Comparison of ENCODE assay signal across 19 cellular contexts in genomic region chr3:142088522-142088921, GRCh38.
DNase-seq lines count a peak whose midpoint lies in the region; ATAC-seq and TF ChIP-seq lines count a peak whose summit lies in the region.
"Had no signal": no experiment of that assay in that cellular context is flagged by ENCODE, and none has a peak within 500 bp of the region (broad histone marks: within the 10 kb centered on the region; RNA-seq: fewer than 3 reads in every experiment).

No MANE protein-coding gene starts in this region.

- WGBS in body of pancreas, 2 donors: 58 to 83% methylated on average over 5 of the region's 5 CpGs

- POLR2A ChIA-PET in Caco-2 (lab: Charles Lee): no interaction called here

- ATAC-seq in body of pancreas (no peak), GM21423 (IDR thresholded peaks at IDR 0.05; ENCODE audit: unreplicated experiment) (no peak), GM18520 (IDR thresholded peaks at IDR 0.05; ENCODE audit: unreplicated experiment) (no peak)
- ATAC-seq: activated CD8-positive, alpha-beta T cell treated with anti-CD3 and anti-CD28 coated beads for 36 hours; activated T-cell treated with anti-CD3 and anti-CD28 coated beads, Interleukin-2, amount 50 U/mL, for 72 hours had no signal

- DNase-seq in Caco-2 (peak; percentile 65 to 84), HS-5 (ENCODE audit: low read depth) (peak; percentile 46), astrocyte of the hippocampus (ENCODE audit: low read depth, low spot score) (peak; percentile 17), kidney tubule cell (ENCODE audit: low spot score) (peak; percentile 95), body of pancreas (no peak), ureter (ENCODE audit: low spot score) (no peak)
- DNase-seq: activated CD8-positive, alpha-beta T cell treated with anti-CD3 and anti-CD28 coated beads for 36 hours; activated T-cell treated with anti-CD3 and anti-CD28 coated beads, Interleukin-2, amount 50 U/mL, for 72 hours; H7; midbrain; NCI-H146; stimulated activated CD4-positive, alpha-beta T cell treated with anti-CD3 and anti-CD28 coated beads, Interleukin-15, amount 100 ng/mL, for 24 hours had no signal

- no peaks in the 10 kb centered on the region for H3K9me3 ChIP-seq in Caco-2
- H3K9me3 ChIP-seq in body of pancreas: no peaks in the 10 kb centered on the region

- TF ChIP-seq CTCF in Caco-2 (IDR thresholded peaks at IDR 0.05; ENCODE audit: insufficient read depth in 1 of 2, low read depth in 1 of 2, low read length in 1 of 2, severe bottlenecking in 1 of 2, unreplicated experiment in 1 of 2) (no peak), body of pancreas (IDR thresholded peaks at IDR 0.05) (no peak)

- intact Hi-C loops in Caco-2 (cut with micrococcal nuclease; ENCODE audit: unreplicated experiment) (no loop called here), body of pancreas (cut with DNase I) (no loop called here)

- H3K4me1 Mint-ChIP-seq in Caco-2 (ENCODE audit: low read depth, unreplicated experiment): peaks cover 23% of the 10 kb centered on the region
- H3K4me1 Mint-ChIP-seq: neural crest cell had no signal

- H3K9me3 Mint-ChIP-seq in Caco-2 (ENCODE audit: unreplicated experiment): no peaks in the 10 kb centered on the region
- H3K9me3 Mint-ChIP-seq: stimulated activated naive CD8-positive, alpha-beta T cell treated with anti-CD3 and anti-CD28 coated beads, Interleukin-15, Interleukin-2, amounts not matched to agents 100 ng/mL and 50 ng/mL, for 24 hours had no signal

- peak overlapping the region; percentile 76 for H3K27ac Mint-ChIP-seq in Caco-2 (ENCODE audit: unreplicated experiment)
- H3K27ac Mint-ChIP-seq: activated CD8-positive, alpha-beta T cell treated with anti-CD3 and anti-CD28 coated beads for 36 hours; activated naive CD8-positive, alpha-beta T cell; stimulated activated naive CD8-positive, alpha-beta T cell treated with anti-CD3 and anti-CD28 coated beads, Interleukin-15, Interleukin-2, amounts not matched to agents 100 ng/mL and 50 ng/mL, for 24 hours had no signal

- H3K27ac ChIP-seq in body of pancreas: no peak overlapping the region
- H3K27ac ChIP-seq: esophagus muscularis mucosa, VCaP had no signal

- H3K36me3 Mint-ChIP-seq in Caco-2 (ENCODE audit: insufficient read depth, unreplicated experiment): peaks cover 10% of the 10 kb centered on the region

- H3K27me3 ChIP-seq in Caco-2 (replicated peaks; ENCODE audit: control insufficient read depth, insufficient read depth, low read length) (no peaks in the 10 kb centered on the region), body of pancreas (no peaks in the 10 kb centered on the region)
- H3K27me3 ChIP-seq: esophagus muscularis mucosa had no signal

- H3K4me3 ChIP-seq in Caco-2 (ENCODE audit: low read depth, low read length) (no peak overlapping the region), body of pancreas (no peak overlapping the region)
- H3K4me3 ChIP-seq: esophagus muscularis mucosa had no signal

- H3K27me3 Mint-ChIP-seq in Caco-2 (ENCODE audit: insufficient read depth, unreplicated experiment): no peaks in the 10 kb centered on the region
- H3K27me3 Mint-ChIP-seq: activated CD8-positive, alpha-beta T cell treated with anti-CD3 and anti-CD28 coated beads for 36 hours; activated naive CD8-positive, alpha-beta T cell; stimulated activated naive CD8-positive, alpha-beta T cell treated with anti-CD3 and anti-CD28 coated beads, Interleukin-15, Interleukin-2, amounts not matched to agents 100 ng/mL and 50 ng/mL, for 24 hours had no signal

- TF ChIP-seq POLR2A in body of pancreas (IDR thresholded peaks at IDR 0.05): no peak

- CTCF ChIA-PET in Caco-2 (lab: Charles Lee): interaction anchor here (0.7 kb wide), 1 partner anchor 779 kb away, joined by 3 read pairs; no protein-coding TSS in a partner anchor

- H3K36me3 ChIP-seq in Caco-2 (ENCODE audit: control insufficient read depth, insufficient read depth, low read length) (no peaks in the 10 kb centered on the region), body of pancreas (replicated peaks in 1 of 2; ENCODE audit: insufficient read depth in 1 of 2, low read depth in 2 of 2) (no peaks in the 10 kb centered on the region)
- H3K36me3 ChIP-seq: esophagus muscularis mucosa had no signal

- no TSS peak for BruUV-seq in Caco-2 (replicated peaks; lab: Mats Ljungman, UMichigan)

- no peak overlapping the region for H3K4me3 Mint-ChIP-seq in Caco-2 (ENCODE audit: unreplicated experiment)
- H3K4me3 Mint-ChIP-seq: activated CD8-positive, alpha-beta T cell treated with anti-CD3 and anti-CD28 coated beads for 36 hours; activated naive CD8-positive, alpha-beta T cell; activated T-cell treated with anti-CD3 and anti-CD28 coated beads, Interleukin-2, amount 50 U/mL, for 72 hours; neural crest cell; stimulated activated naive CD8-positive, alpha-beta T cell treated with anti-CD3 and anti-CD28 coated beads, Interleukin-15, Interleukin-2, amounts not matched to agents 100 ng/mL and 50 ng/mL, for 24 hours had no signal

- H3K4me1 ChIP-seq in Caco-2 (peaks cover 35% of the 10 kb centered on the region), body of pancreas (no peaks in the 10 kb centered on the region)
- H3K4me1 ChIP-seq: esophagus muscularis mucosa had no signal

Comparison
In these comparisons a context has a peak if more than half of its experiments do, and no peak if none do; other contexts are left out.
1. DNase-seq: peak in Caco-2 (2 of 2), HS-5 (single experiment), astrocyte of the hippocampus (single experiment) and kidney tubule cell (single experiment); none in body of pancreas (0 of 4) and ureter (single experiment).